Comparison of ENCODE assay signal across 6 cellular contexts in genomic region chr4:135941671-135942070, GRCh38.
"Had no signal": no experiment of that assay in that cellular context is flagged by ENCODE, and none has a peak within 500 bp of the region (broad histone marks: within the 10 kb centered on the region; RNA-seq: fewer than 3 reads in every experiment).

No MANE protein-coding gene starts in this region.

- H3K4me2 ChIP-seq: KMS-11 had no signal

- H3K27ac ChIP-seq: HL-60, KMS-11 had no signal

- H3K27me3 Mint-ChIP-seq: IgD-negative memory B cell had no signal

- H3K9ac ChIP-seq: KMS-11 had no signal

- H3K27ac Mint-ChIP-seq: IgD-negative memory B cell had no signal

- H3K36me3 Mint-ChIP-seq: IgD-negative memory B cell had no signal

- FAIRE-seq: HTR-8/SVneo had no signal

- H3K4me1 Mint-ChIP-seq: IgD-negative memory B cell had no signal

- DNase-seq: KBM-7, KG1 had no signal
